26 cellular contexts compared by ENCODE assay signal in the genomic region with DNA sequence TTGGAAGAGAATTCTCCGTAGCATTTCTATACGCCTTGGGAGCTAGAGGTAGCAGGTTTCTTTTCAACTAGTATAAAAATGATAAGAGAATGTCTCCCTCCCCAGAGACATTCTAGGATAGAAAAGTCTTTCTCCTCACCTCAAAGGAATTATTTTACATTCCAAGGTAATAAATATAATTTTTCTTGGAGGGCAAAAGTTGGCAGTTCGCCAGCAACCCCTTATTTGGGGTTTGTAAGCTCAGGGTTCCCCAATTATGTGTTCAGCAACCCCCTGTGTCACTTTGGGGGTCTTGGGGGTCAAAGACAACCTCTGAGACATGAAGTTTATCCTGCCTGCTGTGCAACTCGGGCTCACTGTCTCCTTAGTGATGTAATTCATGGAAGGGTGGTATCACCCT. TPM values are rescaled to one million over a fixed set of nuclear protein-coding genes. Genes with fewer than 3 reads are reported as not detected.
DNase-seq lines count a peak whose midpoint lies in the region; ATAC-seq, FAIRE-seq and TF ChIP-seq lines count a peak whose summit lies in the region.
"Had no signal": no experiment of that assay in that cellular context is flagged by ENCODE, and none has a peak within 500 bp of the region (broad histone marks: within the 10 kb centered on the region; RNA-seq: fewer than 3 reads in every experiment).

No MANE protein-coding gene starts in this region.

- peaks cover 73% of the 10 kb centered on the region for H3K4me1 Mint-ChIP-seq in CD8-positive, alpha-beta T cell (ENCODE audit: low read depth)
- H3K4me1 Mint-ChIP-seq: B cell had no signal

- H3K27me3 Mint-ChIP-seq in CD8-positive, alpha-beta T cell (ENCODE audit: low read depth) = no peaks in the 10 kb centered on the region
- H3K27me3 Mint-ChIP-seq: B cell; CD4-positive, alpha-beta T cell; CD8-positive, alpha-beta memory T cell had no signal

- BruUV-seq in K562 (replicated peaks; lab: Mats Ljungman, UMichigan) = no TSS peak

- DNase-seq in DMS 273 (lab: John Stamatoyannopoulos, UW; ENCODE audit: unreplicated experiment) (peak; percentile 10), DMS 273 treated with DMSO at 0.1 percent for 48 hours (lab: John Stamatoyannopoulos, UW) (no peak), K562 (ENCODE audit: extremely low read depth in 1 of 4, low spot score in 3 of 4) (peak in 1 of 4 experiments; percentile 5)
- no peak for DNase-seq in CD8-positive, alpha-beta T cell
- DNase-seq: AML-193; CD4-positive, alpha-beta T cell; CD8-positive, alpha-beta memory T cell; COR-L47; DMS153; DMS53; DMS79; DND-41; GDM1 had no signal

- no peak overlapping the region for H3K4me3 Mint-ChIP-seq in CD8-positive, alpha-beta T cell
- H3K4me3 Mint-ChIP-seq: B cell; CD4-positive, alpha-beta T cell; CD8-positive, alpha-beta memory T cell had no signal

- no peak overlapping the region for H3K4me3 ChIP-seq in CD8-positive, alpha-beta T cell (ENCODE audit: low read depth, low read length)
- H3K4me3 ChIP-seq in K562 = no peak overlapping the region
- H3K4me3 ChIP-seq: A549; BLaER1 treated with 17β-estradiol and CSF1 and Interleukin-3, amounts not matched to agents 10 nM and 100 nM; GM12878 had no signal

- no peak for TF ChIP-seq EP300 in K562 (IDR thresholded peaks at IDR 0.05; ENCODE audit: low read length)

- ATAC-seq in CD8-positive, alpha-beta T cell = no peak
- ATAC-seq in K562 = no peak
- no peak for ATAC-seq in GM19351 (IDR thresholded peaks at IDR 0.05; ENCODE audit: unreplicated experiment)
- ATAC-seq: A549, GM12878 had no signal

- H3K9me1 ChIP-seq in K562 (ENCODE audit: control insufficient read depth, insufficient read depth, low read length) = no peaks in the 10 kb centered on the region

- H3K36me3 Mint-ChIP-seq in CD8-positive, alpha-beta T cell = peaks cover 71% of the 10 kb centered on the region

- H3K79me2 ChIP-seq in K562 (ENCODE audit: control insufficient read depth, insufficient read depth, low read length) = no peaks in the 10 kb centered on the region

- POLR2A ChIA-PET in CD8-positive, alpha-beta T cell (lab: Charles Lee) = no interaction called here
- POLR2A ChIA-PET in K562 (lab: Yijun Ruan, JAX) = no interaction called here

- peaks cover 27% of the 10 kb centered on the region for H3K36me3 ChIP-seq in CD8-positive, alpha-beta T cell (ENCODE audit: insufficient read depth, low read length)
- H3K36me3 ChIP-seq in K562 (ENCODE audit: control insufficient read depth, insufficient read depth, low read length) = no peaks in the 10 kb centered on the region
- H3K36me3 ChIP-seq: BLaER1 treated with 17β-estradiol and CSF1 and Interleukin-3, amounts not matched to agents 10 nM and 100 nM had no signal

- intact Hi-C loops in CD8-positive, alpha-beta T cell (cut with DNase I, micrococcal nuclease) = loop anchor here in 1 of 2 experiments (5.0 kb wide), 1 partner anchor 105 kb away; no protein-coding TSS in a partner anchor
- intact Hi-C loops in K562 (cut with micrococcal nuclease) = no loop called here

- CTCF ChIA-PET in CD8-positive, alpha-beta T cell (lab: Charles Lee) = interaction anchor here (0.7 kb wide), 1 partner anchor 13 kb away, joined by 3 read pairs; no protein-coding TSS in a partner anchor
- CTCF ChIA-PET in K562 (lab: Yijun Ruan, JAX; ENCODE audit: low intra/inter-chr PET ratio) = no interaction called here

- peak overlapping the region; percentile 0 for H3K27ac Mint-ChIP-seq in CD8-positive, alpha-beta T cell
- H3K27ac Mint-ChIP-seq: B cell; CD4-positive, alpha-beta T cell had no signal

- no peak overlapping the region for H2AFZ ChIP-seq in K562 (ENCODE audit: low read depth, low read length)

- TF ChIP-seq RAD21 in K562 (CRISPR knock-in tag; conservative IDR thresholded peaks at IDR 0.05 in 1 of 2, IDR thresholded peaks at IDR 0.05 in 1 of 2) = no peak

- H3K4me1 ChIP-seq in CD8-positive, alpha-beta T cell (ENCODE audit: insufficient read depth, low read length) = peaks cover 27% of the 10 kb centered on the region
- H3K4me1 ChIP-seq in K562 (replicated peaks in 1 of 2; ENCODE audit: control insufficient read depth in 2 of 2, insufficient read depth in 2 of 2, low read length in 2 of 2) = no peaks in the 10 kb centered on the region
- H3K4me1 ChIP-seq: A549; BLaER1 treated with 17β-estradiol and CSF1 and Interleukin-3, amounts not matched to agents 10 nM and 100 nM had no signal

- H3K9ac ChIP-seq in K562 (ENCODE audit: insufficient read depth in 1 of 2, low read depth in 2 of 2, low read length in 2 of 2) = no peak overlapping the region
- H3K9ac ChIP-seq: BLaER1 treated with 17β-estradiol and CSF1 and Interleukin-3, amounts not matched to agents 10 nM and 100 nM had no signal

- no peak for FAIRE-seq in K562 (lab: Jason Lieb, UNC)
- FAIRE-seq: A549, GM12878, GM12892, GM18507 had no signal

- H4K20me1 ChIP-seq in K562 (replicated peaks; ENCODE audit: control insufficient read depth, insufficient read depth, low read length) = no peaks in the 10 kb centered on the region
- H4K20me1 ChIP-seq: BLaER1 treated with 17β-estradiol and CSF1 and Interleukin-3, amounts not matched to agents 10 nM and 100 nM had no signal

- H3K4me2 ChIP-seq in K562 (ENCODE audit: insufficient read depth, low read length) = no peak overlapping the region
- H3K4me2 ChIP-seq: A549; BLaER1 treated with 17β-estradiol and CSF1 and Interleukin-3, amounts not matched to agents 10 nM and 100 nM had no signal

- no peak for TF ChIP-seq POLR2A in K562 (conservative IDR thresholded peaks at IDR 0.05)

- no peaks in the 10 kb centered on the region for H3K27me3 ChIP-seq in CD8-positive, alpha-beta T cell (ENCODE audit: insufficient read depth, low read length)
- H3K27me3 ChIP-seq in K562 (ENCODE audit: control insufficient read depth in 2 of 2, insufficient read depth in 2 of 2, low read length in 2 of 2) = no peaks in the 10 kb centered on the region
- H3K27me3 ChIP-seq: BLaER1 treated with 17β-estradiol and CSF1 and Interleukin-3, amounts not matched to agents 10 nM and 100 nM had no signal

- in situ Hi-C loops in K562 (cut with MboI) = no loop called here

- 1% methylated on average over 4 of the region's 4 CpGs for WGBS in K562 (ENCODE audit: insufficient coverage, low coverage, missing lambda C conversion rate)

- H3K27ac ChIP-seq in CD8-positive, alpha-beta T cell (ENCODE audit: low read depth, low read length) = no peak overlapping the region
- H3K27ac ChIP-seq in K562 (ENCODE audit: extremely low read depth, low read depth, low read length) = no peak overlapping the region
- H3K27ac ChIP-seq: 22Rv1; A549; BLaER1 treated with 17β-estradiol and CSF1 and Interleukin-3, amounts not matched to agents 10 nM and 100 nM; C4-2B had no signal

- TF ChIP-seq CTCF in CD8-positive, alpha-beta T cell (IDR thresholded peaks at IDR 0.05) = no peak
- TF ChIP-seq CTCF in K562 (IDR thresholded peaks at IDR 0.05 in 2 of 3, conservative IDR thresholded peaks at IDR 0.05 in 1 of 3; ENCODE audit: insufficient read depth in 2 of 3, low read depth in 1 of 3, low read length in 3 of 3) = no peak

- H3K9me3 ChIP-seq in CD8-positive, alpha-beta T cell (ENCODE audit: low read length) = no peaks in the 10 kb centered on the region
- H3K9me3 ChIP-seq in K562 (replicated peaks; ENCODE audit: control insufficient read depth, insufficient read depth, low read depth, low read length) = no peaks in the 10 kb centered on the region
- H3K9me3 ChIP-seq: A549; BLaER1 treated with 17β-estradiol and CSF1 and Interleukin-3, amounts not matched to agents 10 nM and 100 nM had no signal

- H3K9me3 Mint-ChIP-seq in CD8-positive, alpha-beta T cell = no peaks in the 10 kb centered on the region
- H3K9me3 Mint-ChIP-seq: CD4-positive, alpha-beta T cell had no signal

TF ChIP-seq in K562, 482 proteins besides CTCF, POLR2A, EP300 and RAD21:
- TF ChIP-seq NFIC (IDR thresholded peaks at IDR 0.05) (peak; percentile 68; the same call in 1 of the 2 replicates), PURB (CRISPR knock-in tag; IDR thresholded peaks at IDR 0.05; ENCODE audit: low read depth) (no peak), NFIX (CRISPR knock-in tag; IDR thresholded peaks at IDR 0.05; ENCODE audit: low read depth) (peak; percentile 57; the same call in 1 of the 2 replicates), GATAD2A (IDR thresholded peaks at IDR 0.05) (no peak), ZNF780A (CRISPR knock-in tag; IDR thresholded peaks at IDR 0.05) (no peak)
TF ChIP-seq in K562: peak in this region for 2.

RNA-seq across cellular contexts. Expression of gene THEMIS, which starts 58.3 kb away (rescaled TPM):
- total RNA-seq in CD8-positive, alpha-beta T cell = 10 to 100 TPM; 26.3 to 29.3 TPM
- total RNA-seq in K562 (2011; cell fraction: chromatin; rRNA removed; ENCODE audit: low replicate concordance) = not detected in 2 replicates
- not detected in 2 replicates for total RNA-seq in K562 (2011; cell fraction: nucleolus; rRNA removed)
- not detected in 2 replicates for total RNA-seq in K562 (2011; cell fraction: nucleoplasm; rRNA removed)
- total RNA-seq in K562 (2014; rRNA removed) (not detected in 2 replicates), K562 (2014; rRNA removed; fragmentation: Illumina TruSeq; extraction: Trizol) (not detected in 2 replicates), K562 (2015; rRNA removed; fragmentation: Illumina TruSeq; extraction: Trizol) (not detected in 2 replicates), K562 (2021) (0.07 and 0.09 TPM in 2 replicates)
- polyA plus RNA-seq in K562 (2011; rRNA removed) (not detected in 2 replicates), K562 (2014; fragmentation: Illumina TruSeq; extraction: Trizol) (not detected in 2 replicates), K562 (2014; fragmentation: Nextera tagmentation; extraction: Ambion mirVana) (not detected), K562 (2014; rRNA removed) (not detected in 2 replicates)
- not detected in 2 replicates for polyA plus RNA-seq in K562 (2011; cell fraction: cytosol; rRNA removed)
- not detected in 2 replicates for polyA plus RNA-seq in K562 (2011; cell fraction: nucleus; rRNA removed)
- not detected in 2 replicates for polyA plus RNA-seq in K562 (2012)
- not detected in 2 replicates for polyA minus RNA-seq in K562 (2011; rRNA and poly(A)+ RNA removed)
- polyA minus RNA-seq in K562 (2011; cell fraction: cytosol; rRNA and poly(A)+ RNA removed) = not detected in 2 replicates
- polyA minus RNA-seq in K562 (2011; cell fraction: nucleus; rRNA and poly(A)+ RNA removed) = not detected in 2 replicates
- total RNA-seq: A172, Daoy, G401 had no signal
- polyA plus RNA-seq: A549, BJ had no signal

Comparison
In these comparisons a context has a peak if more than half of its experiments do, and no peak if none do; other contexts are left out.
1. RNA of gene THEMIS, which starts 58.3 kb away (total RNA-seq): 26.3 to 29.3 TPM in CD8-positive, alpha-beta T cell; 0.07 to 0.09 TPM in K562; every median in the first group is over 10 times any median in the second.